In genomic region chr3:172751188-172751571, GRCh38 we compare ENCODE assay signal across 1 cellular context.
TF ChIP-seq lines count a peak whose summit lies in the region.

No MANE protein-coding gene starts in this region.

TF ChIP-seq in GM23338, 12 proteins besides CTCF, POLR2A, EP300 and RAD21 (continued from another document):
- no peak for TF ChIP-seq ETS1 (IDR thresholded peaks at IDR 0.05)
- TF ChIP-seq CREB1 (CRISPR knock-in tag; IDR thresholded peaks at IDR 0.05; ENCODE audit: low read depth) = no peak
- no peak for TF ChIP-seq JUNB (IDR thresholded peaks at IDR 0.05; ENCODE audit: unreplicated experiment)
- no peak for TF ChIP-seq POLR2AphosphoS5 (IDR thresholded peaks at IDR 0.05; ENCODE audit: low read depth)
- TF ChIP-seq NANOG (IDR thresholded peaks at IDR 0.05; ENCODE audit: borderline replicate concordance) = no peak
- no peak for TF ChIP-seq EZH2 (IDR thresholded peaks at IDR 0.05; ENCODE audit: low read depth, unreplicated experiment)
